In genomic region chr1:179083533-179083932, GRCh38 we compare ENCODE assay signal across 1 cellular context.
A peak's percentile ranks its signal among the peaks of the same experiment; 100 is the strongest.
TF ChIP-seq lines count a peak whose summit lies in the region.

No MANE protein-coding gene starts in this region.

TF ChIP-seq in K562, 482 proteins besides CTCF, POLR2A, EP300 and RAD21:
- TF ChIP-seq ZNF740 (CRISPR knock-in tag; IDR thresholded peaks at IDR 0.05) (peak; percentile 89), ZNF740 (tag; IDR thresholded peaks at IDR 0.05) (peak in 1 of 2 experiments; percentile 73; a peak in 2 of 4 replicates), PCBP1 (IDR thresholded peaks at IDR 0.05; ENCODE audit: low read depth, low read length, poor library complexity, severe bottlenecking) (peak; percentile 52), SREBF2 (CRISPR knock-in tag; IDR thresholded peaks at IDR 0.05) (no peak)
